Comparison of ENCODE assay signal across 1 cellular context in the genomic region with DNA sequence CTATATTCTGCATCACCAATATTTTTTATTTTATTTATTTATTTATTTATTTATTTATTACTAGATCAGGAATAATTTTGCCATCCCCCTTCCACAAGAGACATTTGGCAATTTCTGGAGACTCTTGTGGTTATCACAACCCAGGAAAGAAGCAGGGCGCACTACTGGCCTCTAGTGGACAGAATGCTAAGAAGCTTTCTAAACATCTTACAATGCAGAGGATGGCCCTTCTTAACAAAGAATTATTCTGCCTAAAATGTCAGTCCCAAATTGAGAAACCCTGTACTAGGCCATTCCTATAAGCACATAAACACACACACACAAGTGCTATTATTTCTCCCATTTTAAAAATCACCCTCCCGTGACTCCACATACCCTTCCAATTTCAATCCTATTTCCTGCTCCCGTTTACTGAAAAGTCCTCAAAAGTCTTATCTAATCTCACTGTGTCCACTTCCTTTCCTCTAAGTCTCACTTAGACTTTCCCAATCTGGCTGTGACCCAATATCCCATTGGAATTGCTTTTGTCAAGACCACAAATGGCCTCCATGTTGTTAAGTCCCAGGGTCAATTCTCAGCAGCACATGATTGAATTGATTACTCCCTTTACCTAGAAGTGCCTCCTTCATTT.
A peak's percentile ranks its signal among the peaks of the same experiment; 100 is the strongest.
TF ChIP-seq lines count a peak whose summit lies in the region.

No MANE protein-coding gene starts in this region.

TF ChIP-seq in endothelial cell of umbilical vein, 7 proteins besides CTCF, POLR2A, EP300 and RAD21 (continued from another document):
- TF ChIP-seq FOS (IDR thresholded peaks at IDR 0.05; ENCODE audit: borderline replicate concordance, insufficient read depth, low read length), result no peak
- peak; percentile 8 for TF ChIP-seq GATA2 (IDR thresholded peaks at IDR 0.05; ENCODE audit: insufficient read depth, insufficient read length, low read depth, low read length)
- no peak for TF ChIP-seq MYC (IDR thresholded peaks at IDR 0.05; ENCODE audit: low read depth, low read length)
- no peak for TF ChIP-seq JUN (IDR thresholded peaks at IDR 0.05; ENCODE audit: borderline replicate concordance, insufficient read depth, insufficient read length, low read depth)
- TF ChIP-seq POLR2AphosphoS5 (IDR thresholded peaks at IDR 0.05; ENCODE audit: insufficient read depth, low read depth, low read length), result no peak
TF ChIP-seq in endothelial cell of umbilical vein: peak in this region for 1.
